In the genomic region with DNA sequence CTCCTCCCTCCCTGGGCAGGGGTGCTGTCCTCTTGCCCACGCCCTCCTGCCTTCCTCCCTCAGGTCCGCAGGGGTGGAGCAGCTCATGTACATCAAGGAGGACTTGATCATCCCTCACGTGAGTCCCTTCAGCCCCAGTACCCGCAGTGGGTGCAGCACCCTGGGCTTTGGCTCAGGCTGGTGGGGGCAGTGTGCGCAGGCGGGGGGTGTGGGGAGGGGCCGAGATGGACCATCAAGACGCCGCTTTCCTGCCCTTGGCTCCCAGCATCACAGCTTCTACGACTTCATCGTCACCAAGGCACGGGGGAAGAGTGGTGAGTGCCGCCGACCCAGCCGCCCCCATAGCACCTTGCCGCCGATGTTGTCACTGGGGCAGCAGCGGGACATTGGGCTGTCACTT, we compare ENCODE assay signal across 21 cellular contexts.
"Had no signal": no experiment of that assay in that cellular context is flagged by ENCODE, and none has a peak within 500 bp of the region (broad histone marks: within the 10 kb centered on the region; RNA-seq: fewer than 3 reads in every experiment).

No MANE protein-coding gene starts in this region.

- H3K4me1 ChIP-seq: colonic mucosa, foreskin keratinocyte had no signal

- H3K27ac ChIP-seq: colonic mucosa, esophagus muscularis mucosa, foreskin keratinocyte, gastroesophageal sphincter, heart left ventricle, hepatocyte, left lung, lower lobe of right lung had no signal

- H3K27ac Mint-ChIP-seq: dendritic cell treated with granulocyte-macrophage colony-stimulating factor and Interleukin-4, amounts not matched to agents 40 ng/mL and 50 ng/mL, for 4 days; immature natural killer cell; mesothelial cell of epicardium had no signal

- H3K4me1 Mint-ChIP-seq: mesothelial cell of epicardium had no signal

- H3K36me3 Mint-ChIP-seq: immature natural killer cell had no signal

- H3K4me3 ChIP-seq: colonic mucosa, esophagus muscularis mucosa, gastroesophageal sphincter, heart left ventricle, hepatocyte, left lung, lower lobe of right lung, mucosa of descending colon had no signal

- H3K4me2 ChIP-seq: hepatocyte had no signal

- H3K27me3 ChIP-seq: colonic mucosa, esophagus muscularis mucosa, foreskin keratinocyte, gastroesophageal sphincter, hepatocyte, left lung had no signal

- H2AFZ ChIP-seq: hepatocyte had no signal

- ATAC-seq: foreskin keratinocyte, gastroesophageal sphincter, heart left ventricle, left cardiac atrium, left lung, left ventricle myocardium superior, lower lobe of right lung, mucosa of descending colon had no signal

- H3K9me3 Mint-ChIP-seq: dendritic cell treated with granulocyte-macrophage colony-stimulating factor and Interleukin-4, amounts not matched to agents 40 ng/mL and 50 ng/mL, for 4 days; immature natural killer cell had no signal

- FAIRE-seq: endothelial cell of umbilical vein, frontal cortex had no signal

- DNase-seq: colonic mucosa; cortex of kidney; effector CD4-positive, alpha-beta T cell; effector memory CD4-positive, alpha-beta T cell; foreskin keratinocyte; immature natural killer cell; islet precursor cell; left cardiac atrium; left lung; left ventricle myocardium superior; lower lobe of right lung; mesenchymal stem cell; mucosa of descending colon had no signal

- H3K9me3 ChIP-seq: colonic mucosa, esophagus muscularis mucosa, gastroesophageal sphincter, heart left ventricle, left lung, lower lobe of right lung, mucosa of descending colon had no signal

- H3K4me3 Mint-ChIP-seq: dendritic cell treated with granulocyte-macrophage colony-stimulating factor and Interleukin-4, amounts not matched to agents 40 ng/mL and 50 ng/mL, for 4 days; immature natural killer cell; mesothelial cell of epicardium had no signal
